11 cellular contexts compared by ENCODE assay signal in the genomic region with DNA sequence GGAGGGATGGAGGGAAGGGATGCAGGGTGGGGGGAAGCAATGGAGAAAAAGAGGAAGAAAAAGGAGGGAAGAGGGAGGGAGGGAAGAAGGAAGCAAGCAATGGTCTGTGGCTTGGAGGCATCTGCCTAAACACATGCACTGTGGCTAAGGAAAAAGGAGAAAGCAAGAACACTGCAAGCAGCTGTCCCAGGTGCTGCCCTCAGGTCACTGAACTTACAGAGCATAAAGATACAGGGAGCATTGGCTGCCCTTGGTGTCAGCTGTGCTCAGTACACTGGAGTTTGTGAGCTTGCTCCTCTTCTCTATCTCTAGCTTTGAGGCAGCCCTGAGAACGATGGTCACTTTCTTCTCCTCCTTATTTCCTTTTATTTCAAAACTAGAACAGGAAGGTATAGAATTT. TPM values are rescaled to one million over a fixed set of nuclear protein-coding genes. Genes with fewer than 3 reads are reported as not detected.
"Had no signal": no experiment of that assay in that cellular context is flagged by ENCODE, and none has a peak within 500 bp of the region (broad histone marks: within the 10 kb centered on the region; RNA-seq: fewer than 3 reads in every experiment).

No MANE protein-coding gene starts in this region.

RNA-seq across cellular contexts. Expression of a gene that starts 17.1 kb away (rescaled TPM):
- total RNA-seq: esophagus muscularis mucosa, gastroesophageal sphincter, occipital lobe, thoracic aorta, transverse colon had no signal

RNA-seq across cellular contexts. Expression of a gene that starts 18.1 kb away (rescaled TPM):
- total RNA-seq: esophagus muscularis mucosa, fibroblast of villous mesenchyme, gastroesophageal sphincter, left ventricle myocardium inferior, lower lobe of right lung, pancreas, stomach, thoracic aorta, ureter had no signal
- polyA plus RNA-seq: pancreas had no signal
